ENCODE assay signal across 25 cellular contexts in the genomic region with DNA sequence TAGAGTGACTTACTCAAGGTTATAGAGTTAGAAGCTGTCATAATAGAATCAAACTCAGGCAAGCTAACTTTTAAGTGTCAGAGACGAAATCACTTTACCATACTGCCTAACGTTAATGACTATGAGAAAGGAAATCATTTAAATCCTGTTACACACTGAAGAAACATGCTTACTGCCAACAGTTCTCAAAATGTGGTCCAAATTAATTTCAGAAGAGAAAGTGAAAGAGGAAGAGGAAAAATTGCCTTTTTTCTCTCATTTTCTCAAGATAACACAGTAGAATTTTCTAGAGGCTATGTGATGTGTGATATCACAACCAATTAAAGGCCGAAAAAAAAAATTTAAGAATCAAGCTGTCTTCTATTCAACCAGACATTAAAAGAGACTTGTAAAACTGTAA.
"Had no signal": no experiment of that assay in that cellular context is flagged by ENCODE, and none has a peak within 500 bp of the region (broad histone marks: within the 10 kb centered on the region; RNA-seq: fewer than 3 reads in every experiment).

No MANE protein-coding gene starts in this region.

- H3K9me3 ChIP-seq: colonic mucosa, esophagus squamous epithelium, sigmoid colon, upper lobe of right lung had no signal

- H3K9ac ChIP-seq: neural progenitor cell had no signal

- H2AFZ ChIP-seq: neural progenitor cell had no signal

- H3K27ac ChIP-seq: colonic mucosa, esophagus squamous epithelium, foreskin keratinocyte, neural progenitor cell, sigmoid colon, spleen, upper lobe of right lung had no signal

- H3K4me2 ChIP-seq: neural progenitor cell had no signal

- DNase-seq: activated B cell treated with CpG ODN at 0.5 μM for 24 hours; activated CD4-positive, alpha-beta T cell treated with anti-CD3 and anti-CD28 coated beads for 36 hours; activated CD4-positive, alpha-beta T cell treated with anti-CD3 and anti-CD28 coated beads, Interleukin-2, amount 50 U/mL, for 4 hours; activated CD8-positive, alpha-beta memory T cell treated with anti-CD3 and anti-CD28 coated beads for 24 hours; activated CD8-positive, alpha-beta memory T cell treated with anti-CD3 and anti-CD28 coated beads, Interleukin-2, amount 50 U/mL, for 4 hours; activated naive CD4-positive, alpha-beta T cell treated with Interleukin-2 at 50 U/mL for 16 hours; activated naive CD8-positive, alpha-beta T cell treated with anti-CD3 and anti-CD28 coated beads, Interleukin-2, amount 10 ng/mL, durations not matched to agents 7 days and 5 days; activated T-cell treated with anti-CD3 and anti-CD28 coated beads, Interleukin-2, amount 50 U/mL, for 4 hours; amygdala; colonic mucosa; endodermal cell; esophagus squamous epithelium; foreskin keratinocyte; glutamatergic neuron; hypothalamus; left ventricle myocardium superior; mammary epithelial cell; naive thymus-derived CD8-positive, alpha-beta T cell; sigmoid colon; spleen; stimulated activated CD4-positive, alpha-beta T cell treated with anti-CD3 and anti-CD28 coated beads, Interleukin-4, amount 100 ng/mL, for 1 hour; stimulated activated naive CD4-positive, alpha-beta T cell treated with Interleukin-2 at 50 U/mL for 16 hours; T1000; upper lobe of right lung had no signal

- H3K4me3 ChIP-seq: colonic mucosa, esophagus squamous epithelium, neural progenitor cell, sigmoid colon, spleen, upper lobe of right lung had no signal

- H3K4me1 ChIP-seq: colonic mucosa, esophagus squamous epithelium, foreskin keratinocyte, neural progenitor cell, spleen, upper lobe of right lung had no signal

- ATAC-seq: activated CD4-positive, alpha-beta T cell treated with anti-CD3 and anti-CD28 coated beads for 36 hours; activated T-cell treated with anti-CD3 and anti-CD28 coated beads, Interleukin-2, amount 50 U/mL, for 4 hours; foreskin keratinocyte; left ventricle myocardium superior; naive thymus-derived CD8-positive, alpha-beta T cell; upper lobe of right lung had no signal

- H3K27me3 ChIP-seq: colonic mucosa, esophagus squamous epithelium, foreskin keratinocyte, neural progenitor cell, sigmoid colon, spleen, upper lobe of right lung had no signal

- H3K36me3 ChIP-seq: colonic mucosa, esophagus squamous epithelium, neural progenitor cell, sigmoid colon, spleen, upper lobe of right lung had no signal
